ENCODE assay signal across 12 cellular contexts in the genomic region with DNA sequence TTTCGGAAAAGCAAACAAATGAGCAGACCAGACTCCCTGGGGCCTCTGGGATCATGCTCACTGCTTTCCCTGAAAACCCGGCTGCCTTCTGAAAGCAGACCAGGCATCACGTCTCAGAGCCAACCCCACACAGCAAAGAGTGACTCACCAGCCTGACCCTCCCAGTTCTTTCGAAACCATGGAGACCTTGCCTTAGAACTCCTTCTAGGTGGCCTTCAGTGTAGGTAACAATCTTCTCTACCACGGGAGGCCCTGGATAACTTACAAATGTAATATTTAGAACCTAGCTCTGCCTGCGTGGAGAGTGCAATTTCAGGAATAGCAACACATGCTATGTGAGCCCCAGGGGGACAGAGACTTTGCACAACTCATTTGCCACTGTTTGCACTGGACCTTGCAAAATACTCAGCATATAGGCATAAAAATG.
DNase-seq lines count a peak whose midpoint lies in the region; TF ChIP-seq lines count a peak whose summit lies in the region.
"Had no signal": no experiment of that assay in that cellular context is flagged by ENCODE, and none has a peak within 500 bp of the region (broad histone marks: within the 10 kb centered on the region; RNA-seq: fewer than 3 reads in every experiment).

No MANE protein-coding gene starts in this region.

- H3K4me1 ChIP-seq in sigmoid colon: no peaks in the 10 kb centered on the region

- TF ChIP-seq EP300 in sigmoid colon (IDR thresholded peaks at IDR 0.05): no peak

- H3K4me3 ChIP-seq in AG10803 (ENCODE audit: low read length) (no peak overlapping the region), sigmoid colon (no peak overlapping the region)

- H3K9me3 ChIP-seq in sigmoid colon: no peaks in the 10 kb centered on the region
- H3K9me3 ChIP-seq: Caco-2 had no signal

- TF ChIP-seq CTCF in AG10803 (conservative IDR thresholded peaks at IDR 0.05; ENCODE audit: low read length): no peak
- TF ChIP-seq CTCF in sigmoid colon (IDR thresholded peaks at IDR 0.05): no peak

- no peaks in the 10 kb centered on the region for H3K27me3 ChIP-seq in sigmoid colon

- TF ChIP-seq POLR2A in sigmoid colon (IDR thresholded peaks at IDR 0.05): no peak

- peak; percentile 56 for DNase-seq in AG10803 (ENCODE audit: low read depth)
- peak; percentile 47 for DNase-seq in HPDE6-E6E7 (ENCODE audit: extremely low spot score)
- DNase-seq in amniotic epithelial cell (ENCODE audit: low read depth): peak; percentile 84
- peak; percentile 55 for DNase-seq in iris pigment epithelial cell (ENCODE audit: low read depth)
- DNase-seq in sigmoid colon: no peak
- DNase-seq in activated CD8-positive, alpha-beta memory T cell treated with anti-CD3 and anti-CD28 coated beads for 24 hours: no peak
- DNase-seq in RKO (ENCODE audit: low spot score): no peak
- DNase-seq in CD1c-positive myeloid dendritic cell (ENCODE audit: extremely low spot score): no peak
- DNase-seq: activated CD8-positive, alpha-beta memory T cell treated with anti-CD3 and anti-CD28 coated beads, Interleukin-2, amount 50 U/mL, for 48 hours; caudate nucleus; midbrain had no signal

- WGBS in sigmoid colon, 2 donors: 84 to 86% methylated on average over 6 of the region's 6 CpGs

- intact Hi-C loops in sigmoid colon (cut with DNase I): no loop called here

- no peak overlapping the region for H3K27ac ChIP-seq in sigmoid colon

- H3K36me3 ChIP-seq in sigmoid colon: no peaks in the 10 kb centered on the region

Comparison
In these comparisons a context has a peak if more than half of its experiments do, and no peak if none do; other contexts are left out.
1. DNase-seq: peak in AG10803 (single experiment), HPDE6-E6E7 (single experiment), amniotic epithelial cell (single experiment) and iris pigment epithelial cell (single experiment); none in sigmoid colon (single experiment), activated CD8-positive, alpha-beta memory T cell treated with anti-CD3 and anti-CD28 coated beads for 24 hours (single experiment), RKO (single experiment) and CD1c-positive myeloid dendritic cell (single experiment).